8 cellular contexts compared by ENCODE assay signal in genomic region chr20:62642666-62643520, GRCh38. TPM values are rescaled to one million over a fixed set of nuclear protein-coding genes. Genes with fewer than 3 reads are reported as not detected.
DNase-seq lines count a peak whose midpoint lies in the region; TF ChIP-seq lines count a peak whose summit lies in the region.

No MANE protein-coding gene starts in this region.

- H3K9ac ChIP-seq in GM23248 (no peak overlapping the region), neural cell (ENCODE audit: low read length) (peak overlapping the region; percentile 66)

- H3K4me2 ChIP-seq in GM23248 (ENCODE audit: unreplicated experiment) (peak overlapping the region; percentile 61), neural cell (ENCODE audit: low read length) (peak overlapping the region; percentile 78)

- peak overlapping the region; percentile 55 for H3K4me3 ChIP-seq in GM23248
- H3K4me3 ChIP-seq in NB4 (ENCODE audit: low read depth, low read length) = peak overlapping the region; percentile 78
- peak overlapping the region; percentile 91 for H3K4me3 ChIP-seq in epithelial cell of proximal tubule (ENCODE audit: low read depth, low read length)
- H3K4me3 ChIP-seq in neural cell (ENCODE audit: low read length) = peak overlapping the region; percentile 87
- peak overlapping the region; percentile 51 to 62 (median 58) for H3K4me3 ChIP-seq in transverse colon

- peak; percentile 41 for DNase-seq in DMS79 treated with DMSO at 0.1 percent for 48 hours (lab: John Stamatoyannopoulos, UW)
- DNase-seq in GM23248 = peak; percentile 33
- peak; percentile 68 for DNase-seq in NB4 (ENCODE audit: low read depth)
- peak; percentile 86 for DNase-seq in activated CD8-positive, alpha-beta memory T cell treated with anti-CD3 and anti-CD28 coated beads for 24 hours
- no peak for DNase-seq in epithelial cell of proximal tubule (ENCODE audit: low read depth)
- peak; percentile 64 for DNase-seq in transverse colon
- no peak for DNase-seq in NCI-H1930 (lab: John Stamatoyannopoulos, UW)

- H3K9me2 ChIP-seq in GM23248 (ENCODE audit: insufficient read depth) (no peaks in the 10 kb centered on the region), neural cell (ENCODE audit: insufficient read depth, low read length) (no peaks in the 10 kb centered on the region)

- no peaks in the 10 kb centered on the region for H3K9me3 ChIP-seq in GM23248 (ENCODE audit: low read depth)
- no peaks in the 10 kb centered on the region for H3K9me3 ChIP-seq in neural cell (ENCODE audit: low read length)
- H3K9me3 ChIP-seq in transverse colon = no peaks in the 10 kb centered on the region

- TF ChIP-seq RAD21 in neural cell (conservative IDR thresholded peaks at IDR 0.05) = peak; percentile 10

- H2AFZ ChIP-seq in GM23248 = peak overlapping the region; percentile 26; the same call in 1 of the 2 replicates
- H2AFZ ChIP-seq in neural cell (ENCODE audit: low read depth, low read length) = no peak overlapping the region

- TF ChIP-seq EP300 in neural cell (conservative IDR thresholded peaks at IDR 0.05; ENCODE audit: poor library complexity, severe bottlenecking) (no peak), transverse colon (IDR thresholded peaks at IDR 0.05; ENCODE audit: low read depth) (no peak)

- no peak overlapping the region for H3K27ac ChIP-seq in GM23248
- H3K27ac ChIP-seq in neural cell (ENCODE audit: low read length) = no peak overlapping the region
- peak overlapping the region; percentile 59 to 92 (median 82) for H3K27ac ChIP-seq in transverse colon

- H3K4me1 ChIP-seq in GM23248 (ENCODE audit: insufficient read depth) (no peaks in the 10 kb centered on the region), transverse colon (peaks cover 51 to 65% (median 63%) of the 10 kb centered on the region in 4 donors)

- intact Hi-C loops in transverse colon (cut with DNase I; ENCODE audit: low total_unique reads) = no loop called here

- 2 to 3% methylated on average over 57 to 61 of the region's 84 CpGs for WGBS in GM23248 (ENCODE audit: low coverage in 1 of 2, low lambda C conversion rate in 2 of 2, missing lambda C conversion rate in 2 of 2), 2 experiments
- 1% methylated on average over 56 of the region's 84 CpGs; no CpG with 5 or more reads in 1 of the 2 donors for WGBS in transverse colon (ENCODE audit: low coverage in 1 of 2), 2 donors

- H3K36me3 ChIP-seq in GM23248 (ENCODE audit: low read depth) = no peaks in the 10 kb centered on the region
- H3K36me3 ChIP-seq in neural cell (ENCODE audit: insufficient read depth, low read length) = no peaks in the 10 kb centered on the region
- H3K36me3 ChIP-seq in transverse colon = no peaks in the 10 kb centered on the region

- H3F3A ChIP-seq in GM23248 (ENCODE audit: insufficient read depth) (no peaks in the 10 kb centered on the region), neural cell (ENCODE audit: insufficient read depth, low read length, poor library complexity, severe bottlenecking) (no peaks in the 10 kb centered on the region)

- in situ Hi-C loops in GM23248 (cut with MboI) = no loop called here
- in situ Hi-C loops in transverse colon (cut with MboI; ENCODE audit: low pct_ligation_motif_present in 1 of 4, low pct_unique_long_range_greater_than_20kb in 1 of 4, low sequenced_read_pairs in 3 of 4) = no loop called here

- H4K20me1 ChIP-seq in GM23248 (ENCODE audit: insufficient read depth) (no peaks in the 10 kb centered on the region), neural cell (ENCODE audit: insufficient read depth) (peaks cover 5% of the 10 kb centered on the region)

- TF ChIP-seq CTCF in NB4 (IDR thresholded peaks at IDR 0.05; ENCODE audit: low read depth, low read length) (no peak), epithelial cell of proximal tubule (conservative IDR thresholded peaks at IDR 0.05; ENCODE audit: low read depth, low read length) (no peak), neural cell (IDR thresholded peaks at IDR 0.05; ENCODE audit: poor library complexity, severe bottlenecking) (no peak), transverse colon (IDR thresholded peaks at IDR 0.05) (no peak)

- H3K79me2 ChIP-seq in GM23248 (ENCODE audit: insufficient read depth) (no peaks in the 10 kb centered on the region), neural cell (replicated peaks; ENCODE audit: insufficient read depth, low read length) (no peaks in the 10 kb centered on the region)

- no peak for TF ChIP-seq POLR2A in NB4 (IDR thresholded peaks at IDR 0.05; ENCODE audit: extremely low read depth, insufficient read length)
- TF ChIP-seq POLR2A in transverse colon (IDR thresholded peaks at IDR 0.05) = no peak

- H3K27me3 ChIP-seq in GM23248 (replicated peaks; ENCODE audit: insufficient read depth) (peaks cover 23% of the 10 kb centered on the region), neural cell (ENCODE audit: insufficient read depth, low read depth, low read length) (peaks cover 31% of the 10 kb centered on the region), transverse colon (peaks cover 29% of the 10 kb centered on the region)

TF ChIP-seq in neural cell, 6 proteins besides CTCF, POLR2A, EP300 and RAD21:
- TF ChIP-seq TAF1 (IDR thresholded peaks at IDR 0.05; ENCODE audit: low read depth) (no peak), SMC3 (conservative IDR thresholded peaks at IDR 0.05; ENCODE audit: poor library complexity) (no peak), POLR2AphosphoS5 (IDR thresholded peaks at IDR 0.05) (no peak), MXI1 (conservative IDR thresholded peaks at IDR 0.05; ENCODE audit: poor library complexity, severe bottlenecking) (peak; percentile 10), REST (IDR thresholded peaks at IDR 0.05; ENCODE audit: borderline replicate concordance) (peak; percentile 28), EZH2 (IDR thresholded peaks at IDR 0.05; ENCODE audit: borderline replicate concordance, insufficient read depth, low read length, poor library complexity, severe bottlenecking) (no peak)

RNA-seq across cellular contexts. Expression of gene SLCO4A1, which starts 0.6 kb away (rescaled TPM):
- total RNA-seq in GM23248 (2014; rRNA removed; shearing (Covaris generic)) = 0.22 TPM in 1 of 2 replicates, not detected in the other
- polyA plus RNA-seq in GM23248 (2016; fragmentation: Nextera tagmentation; extraction: Ambion mirVana) (0.10 and 0.43 TPM in 2 replicates), neural cell (2.5 and 3.5 TPM in 2 replicates)
- total RNA-seq in epithelial cell of proximal tubule (48.3 and 57.3 TPM in 2 replicates), transverse colon (100 to 1,000 TPM in 1 of 4 donors, 10 to 100 TPM in 3; 13.7 to 375 (median 60.0) TPM)
- 1.5 and 1.7 TPM in 2 replicates for polyA minus RNA-seq in neural cell

Comparison
In these comparisons a context has a peak if more than half of its experiments do, and no peak if none do; other contexts are left out.
1. DNase-seq: peak in DMS79 treated with DMSO at 0.1 percent for 48 hours (single experiment), GM23248 (single experiment), NB4 (single experiment), activated CD8-positive, alpha-beta memory T cell treated with anti-CD3 and anti-CD28 coated beads for 24 hours (single experiment) and transverse colon (single experiment); none in epithelial cell of proximal tubule (single experiment) and NCI-H1930 (0 of 2).
2. H3K27ac ChIP-seq: peak in transverse colon (4 of 4); none in GM23248 (single experiment) and neural cell (single experiment).
3. RNA of gene SLCO4A1, which starts 0.6 kb away (total RNA-seq): 13.7 to 375 TPM in transverse colon and 48.3 to 57.3 TPM in epithelial cell of proximal tubule; 0.22 TPM in GM23248; every median in the first group is over 10 times any median in the second.
4. Peak in every context shown above with its lines, with median percentiles within 50 percentile points of each other: H3K4me3 ChIP-seq.